ENCODE assay signal across 8 cellular contexts in the genomic region with DNA sequence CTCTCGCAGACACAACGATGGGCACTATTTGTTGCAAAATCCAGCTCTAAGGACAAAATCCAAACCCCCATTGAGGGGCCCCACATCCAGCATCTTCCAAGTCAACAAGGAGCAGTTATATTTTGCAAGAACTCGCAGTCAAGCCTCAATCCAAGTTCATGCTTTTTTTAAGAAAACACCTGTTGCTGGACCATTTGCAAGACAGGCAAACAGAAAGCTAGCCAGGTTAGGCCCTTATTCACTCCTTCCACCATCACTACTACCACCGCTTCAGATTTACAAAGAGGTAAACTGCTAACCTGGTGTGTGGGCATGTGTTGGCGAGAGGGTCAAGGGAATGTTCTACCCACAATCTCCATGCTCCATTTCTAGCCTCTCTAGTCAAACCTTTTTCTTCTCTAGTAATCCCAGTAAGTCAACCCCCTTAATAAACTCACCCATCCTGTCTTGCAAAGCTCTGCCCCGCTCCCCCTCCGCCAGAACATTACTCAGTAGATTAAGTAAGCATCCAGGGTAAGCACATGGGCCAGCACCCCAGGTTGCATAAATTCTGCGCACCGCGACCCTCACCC. TPM values are rescaled to one million over a fixed set of nuclear protein-coding genes. Genes with fewer than 3 reads are reported as not detected.
DNase-seq lines count a peak whose midpoint lies in the region; ATAC-seq, FAIRE-seq and TF ChIP-seq lines count a peak whose summit lies in the region.

No MANE protein-coding gene starts in this region.

- WGBS in HUES64, result 43% methylated on average over 10 of the region's 10 CpGs

- 0 out of 2 replicates have a peak overlapping the region, but pooled peaks have one; percentile 76 for H3K27ac ChIP-seq in HUES64 (ENCODE audit: low read depth, low read length)
- peak overlapping the region; percentile 81 to 85 for H3K27ac ChIP-seq in breast epithelium

- H3K4me1 ChIP-seq in HUES64 (ENCODE audit: insufficient read depth, low read length), result peaks cover 14% of the 10 kb centered on the region; the same call in 1 of the 2 replicates
- H3K4me1 ChIP-seq in breast epithelium, result peaks cover 0 to 7% of the 10 kb centered on the region in 2 donors
- peaks cover 16% of the 10 kb centered on the region for H3K4me1 ChIP-seq in mucosa of descending colon (ENCODE audit: low read depth)

- TF ChIP-seq POLR2A in breast epithelium (IDR thresholded peaks at IDR 0.05), result no peak

- TF ChIP-seq CTCF in breast epithelium (IDR thresholded peaks at IDR 0.05), result no peak
- no peak for TF ChIP-seq CTCF in mucosa of descending colon (IDR thresholded peaks at IDR 0.05)

- H3K9ac ChIP-seq in HUES64 (ENCODE audit: low read depth, low read length), result peak overlapping the region; percentile 90

- H3K4me3 ChIP-seq in HUES64 (ENCODE audit: low read length) (peak overlapping the region; percentile 88), breast epithelium (peak overlapping the region; percentile 79 to 99 (median 90)), mucosa of descending colon (peak overlapping the region; percentile 83)

- intact Hi-C loops in breast epithelium (cut with DNase I; ENCODE audit: low total_unique reads) (no loop called here), mucosa of descending colon (cut with DNase I, micrococcal nuclease) (no loop called here)

- no peak for FAIRE-seq in GM19239 (lab: Jason Lieb, UNC)

- H3K36me3 ChIP-seq in HUES64 (ENCODE audit: insufficient read depth, low read length) (no peaks in the 10 kb centered on the region), breast epithelium (no peaks in the 10 kb centered on the region), mucosa of descending colon (ENCODE audit: low read depth) (no peaks in the 10 kb centered on the region)

- ATAC-seq in mucosa of descending colon, result no peak
- ATAC-seq in HG03108 (IDR thresholded peaks at IDR 0.05; ENCODE audit: unreplicated experiment), result no peak

- no peaks in the 10 kb centered on the region for H3K9me3 ChIP-seq in HUES64 (ENCODE audit: insufficient read depth, low read depth, low read length)
- H3K9me3 ChIP-seq in breast epithelium, result no peaks in the 10 kb centered on the region
- no peaks in the 10 kb centered on the region for H3K9me3 ChIP-seq in mucosa of descending colon

- DNase-seq in AG08396 (ENCODE audit: low spot score) (peak; percentile 18), breast epithelium (ENCODE audit: low spot score in 2 of 2) (no peak), mucosa of descending colon (no peak), GM19239 (ENCODE audit: insufficient read length, low spot score) (no peak), NCI-H1105 (lab: John Stamatoyannopoulos, UW) (no peak)
- DNase-seq in stimulated activated CD4-positive, alpha-beta T cell treated with anti-CD3 and anti-CD28 coated beads, Interleukin-4, amount 100 ng/mL, for 4 hours, result no peak

- H3K27me3 ChIP-seq in HUES64 (ENCODE audit: insufficient read depth, low read length) (no peaks in the 10 kb centered on the region), breast epithelium (no peaks in the 10 kb centered on the region)

RNA-seq across cellular contexts. Expression of gene ERI3, which starts 0.7 kb away (rescaled TPM):
- polyA plus RNA-seq in HUES64 (2013, experiment 1 of 2), result 58.4 TPM
- polyA plus RNA-seq in HUES64 (2013, experiment 2 of 2), result 65.5 TPM
- total RNA-seq in breast epithelium (10 to 100 TPM; 35.8 to 49.2 (median 41.1) TPM), mucosa of descending colon (10 to 100 TPM; 35.6 to 42.1 (median 36.4) TPM)

RNA-seq across cellular contexts. Expression of gene RNF220, which starts 50.7 kb away (rescaled TPM):
- 71.6 TPM for polyA plus RNA-seq in HUES64 (2013, experiment 1 of 2)
- 85.0 TPM for polyA plus RNA-seq in HUES64 (2013, experiment 2 of 2)
- total RNA-seq in breast epithelium (100 to 1,000 TPM in 1 of 3 donors, 10 to 100 TPM in 2; 90.4 to 110 (median 93.4) TPM), mucosa of descending colon (10 to 100 TPM; 61.9 to 83.9 (median 72.7) TPM)
